In the genomic region with DNA sequence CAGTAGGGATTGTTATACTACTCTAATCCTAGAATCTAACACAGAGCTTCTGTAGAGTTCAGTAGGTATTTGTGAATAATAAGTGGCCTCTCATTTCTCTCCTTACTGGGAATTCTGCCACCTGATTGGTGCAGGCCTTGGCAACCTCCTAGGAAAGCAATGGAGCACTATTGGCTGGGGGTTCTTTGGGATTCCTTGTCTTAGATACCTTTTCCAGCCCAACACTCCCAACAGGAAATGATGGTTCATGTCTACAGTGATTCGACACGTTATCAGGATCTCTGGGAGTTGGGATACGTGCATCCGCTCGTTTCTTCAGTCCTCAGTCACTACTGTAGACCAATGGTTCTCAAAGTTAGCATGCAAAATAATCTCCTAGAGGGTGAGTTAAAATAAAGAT, we compare ENCODE assay signal across 30 cellular contexts.
A peak's percentile ranks its signal among the peaks of the same experiment; 100 is the strongest.
DNase-seq lines count a peak whose midpoint lies in the region; ATAC-seq and TF ChIP-seq lines count a peak whose summit lies in the region.
"Had no signal": no experiment of that assay in that cellular context is flagged by ENCODE, and none has a peak within 500 bp of the region (broad histone marks: within the 10 kb centered on the region; RNA-seq: fewer than 3 reads in every experiment).

No MANE protein-coding gene starts in this region.

- no peak for DNase-seq in activated naive CD4-positive, alpha-beta T cell treated with anti-CD3 and anti-CD28 coated beads, Interleukin-2, amount 10 ng/mL, durations not matched to agents 7 days and 5 days
- DNase-seq in RWPE2 (ENCODE audit: low spot score) (no peak), epithelial cell of esophagus (ENCODE audit: low read depth) (peak; percentile 30)
- DNase-seq in natural killer cell treated with Interleukin-12 subunit alpha and Interleukin-12 subunit beta and Interleukin-15 and Interleukin-18, amount 100 ng/mL, for 72 hours (ENCODE audit: low spot score) = no peak
- no peak for DNase-seq in stimulated activated naive CD8-positive, alpha-beta T cell treated with anti-CD3 and anti-CD28 coated beads, Interleukin-15, Interleukin-2, amounts not matched to agents 100 U/mL and 50 U/mL, for 24 hours
- no peak for DNase-seq in activated CD4-positive, alpha-beta T cell treated with anti-CD3 and anti-CD28 coated beads, Interleukin-2, amount 50 U/mL, for 48 hours
- DNase-seq: activated CD8-positive, alpha-beta T cell treated with anti-CD3 and anti-CD28 coated beads, Interleukin-2, amount 10 ng/mL, durations not matched to agents 7 days and 5 days; activated effector memory CD4-positive, alpha-beta T cell treated with Interleukin-2 at 50 U/mL for 16 hours; adrenal gland; AML-193; CD4-positive, alpha-beta T cell; dorsolateral prefrontal cortex; H9; left colon; mesenchymal stem cell; NCI-H1417; NCI-H2029 treated with DMSO at 0.1 percent for 48 hours; NCI-H526; OCI-M1; right lobe of liver; spleen; stimulated activated CD4-positive, alpha-beta T cell treated with anti-CD3 and anti-CD28 coated beads, Interleukin-2, amount 100 ng/mL, for 24 hours; stimulated activated CD8-positive, alpha-beta memory T cell treated with anti-CD3 and anti-CD28 coated beads, Interleukin-4, amount 100 ng/mL, for 48 hours; stomach; T-helper 2 cell had no signal

- H3K4me3 ChIP-seq in RWPE2 (ENCODE audit: severe bottlenecking) (no peak overlapping the region), epithelial cell of esophagus (ENCODE audit: low read length) (no peak overlapping the region)
- H3K4me3 ChIP-seq: A549, adrenal gland, dorsolateral prefrontal cortex, right lobe of liver, spleen, stomach, vagina had no signal

- H3K27me3 Mint-ChIP-seq in activated naive CD4-positive, alpha-beta T cell treated with anti-CD3 and anti-CD28 coated beads, Interleukin-2, amount 50 U/mL, for 24 hours = no peaks in the 10 kb centered on the region
- H3K27me3 Mint-ChIP-seq in activated naive CD4-positive, alpha-beta T cell treated with anti-CD3 and anti-CD28 coated beads, Interleukin-2, amount 10 ng/mL, durations not matched to agents 7 days and 5 days = no peaks in the 10 kb centered on the region
- no peaks in the 10 kb centered on the region for H3K27me3 Mint-ChIP-seq in natural killer cell treated with Interleukin-12 subunit alpha and Interleukin-12 subunit beta and Interleukin-15 and Interleukin-18, amount 100 ng/mL, for 72 hours
- H3K27me3 Mint-ChIP-seq: CD4-positive, alpha-beta T cell had no signal

- H3K27ac ChIP-seq in RWPE2 (ENCODE audit: poor library complexity, severe bottlenecking) = peak overlapping the region; percentile 9
- H3K27ac ChIP-seq: A549, adrenal gland, right lobe of liver, stomach, vagina had no signal

- H3K27me3 ChIP-seq in RWPE2 (ENCODE audit: insufficient read depth, poor library complexity, severe bottlenecking) = no peaks in the 10 kb centered on the region
- H3K27me3 ChIP-seq: adrenal gland, dorsolateral prefrontal cortex, right lobe of liver, spleen, stomach, vagina had no signal

- TF ChIP-seq CTCF in RWPE2 (IDR thresholded peaks at IDR 0.05; ENCODE audit: poor library complexity, severe bottlenecking) = no peak
- no peak for TF ChIP-seq CTCF in epithelial cell of esophagus (IDR thresholded peaks at IDR 0.05; ENCODE audit: insufficient read depth, low read depth, low read length, missing control alignments)

- H3K4me3 Mint-ChIP-seq in activated naive CD4-positive, alpha-beta T cell treated with anti-CD3 and anti-CD28 coated beads, Interleukin-2, amount 50 U/mL, for 24 hours = no peak overlapping the region
- H3K4me3 Mint-ChIP-seq in activated naive CD4-positive, alpha-beta T cell treated with anti-CD3 and anti-CD28 coated beads, Interleukin-2, amount 10 ng/mL, durations not matched to agents 7 days and 5 days = no peak overlapping the region
- no peak overlapping the region for H3K4me3 Mint-ChIP-seq in natural killer cell treated with Interleukin-12 subunit alpha and Interleukin-12 subunit beta and Interleukin-15 and Interleukin-18, amount 100 ng/mL, for 72 hours
- H3K4me3 Mint-ChIP-seq: activated CD8-positive, alpha-beta T cell treated with anti-CD3 and anti-CD28 coated beads, Interleukin-2, amount 10 ng/mL, durations not matched to agents 7 days and 5 days; CD4-positive, alpha-beta T cell; H9 had no signal

- CTCF ChIA-PET in activated naive CD4-positive, alpha-beta T cell treated with anti-CD3 and anti-CD28 coated beads, Interleukin-2, amount 10 ng/mL, durations not matched to agents 7 days and 5 days (lab: Charles Lee) = no interaction called here

- ATAC-seq in RWPE2 (ENCODE audit: low read depth) (no peak; the same call in 2 of the 3 replicates), HG03442 (IDR thresholded peaks at IDR 0.05; ENCODE audit: unreplicated experiment) (no peak)
- ATAC-seq in natural killer cell treated with Interleukin-12 subunit alpha and Interleukin-12 subunit beta and Interleukin-15 and Interleukin-18, amount 100 ng/mL, for 72 hours = no peak
- ATAC-seq in stimulated activated naive CD8-positive, alpha-beta T cell treated with anti-CD3 and anti-CD28 coated beads, Interleukin-15, Interleukin-2, amounts not matched to agents 100 U/mL and 50 U/mL, for 24 hours = no peak
- ATAC-seq: A549; activated CD4-positive, CD25-positive, alpha-beta regulatory T cell treated with anti-CD3 and anti-CD28 coated beads, Interleukin-2, amount 50 U/mL, for 24 hours; activated CD8-positive, alpha-beta T cell treated with anti-CD3 and anti-CD28 coated beads, Interleukin-2, amount 10 ng/mL, durations not matched to agents 7 days and 5 days; left colon; right lobe of liver had no signal

- peaks cover 28% of the 10 kb centered on the region for H3K4me1 Mint-ChIP-seq in activated naive CD4-positive, alpha-beta T cell treated with anti-CD3 and anti-CD28 coated beads, Interleukin-2, amount 50 U/mL, for 24 hours
- no peaks in the 10 kb centered on the region for H3K4me1 Mint-ChIP-seq in activated naive CD4-positive, alpha-beta T cell treated with anti-CD3 and anti-CD28 coated beads, Interleukin-2, amount 10 ng/mL, durations not matched to agents 7 days and 5 days
- peaks cover 23 to 24% of the 10 kb centered on the region in 2 donors for H3K4me1 Mint-ChIP-seq in natural killer cell treated with Interleukin-12 subunit alpha and Interleukin-12 subunit beta and Interleukin-15 and Interleukin-18, amount 100 ng/mL, for 72 hours (ENCODE audit: low read depth in 2 of 2)

- peak overlapping the region; percentile 81 for H3K27ac Mint-ChIP-seq in activated naive CD4-positive, alpha-beta T cell treated with anti-CD3 and anti-CD28 coated beads, Interleukin-2, amount 50 U/mL, for 24 hours
- no peak overlapping the region for H3K27ac Mint-ChIP-seq in activated naive CD4-positive, alpha-beta T cell treated with anti-CD3 and anti-CD28 coated beads, Interleukin-2, amount 10 ng/mL, durations not matched to agents 7 days and 5 days
- H3K27ac Mint-ChIP-seq in natural killer cell treated with Interleukin-12 subunit alpha and Interleukin-12 subunit beta and Interleukin-15 and Interleukin-18, amount 100 ng/mL, for 72 hours = peak overlapping the region; percentile 5 to 53
- H3K27ac Mint-ChIP-seq: activated CD8-positive, alpha-beta T cell treated with anti-CD3 and anti-CD28 coated beads, Interleukin-2, amount 10 ng/mL, durations not matched to agents 7 days and 5 days; CD4-positive, alpha-beta T cell; H9 had no signal

- no peaks in the 10 kb centered on the region for H3K4me1 ChIP-seq in RWPE2 (ENCODE audit: insufficient read depth, poor library complexity, severe bottlenecking)

- peaks cover 34% of the 10 kb centered on the region for H3K36me3 Mint-ChIP-seq in activated naive CD4-positive, alpha-beta T cell treated with anti-CD3 and anti-CD28 coated beads, Interleukin-2, amount 50 U/mL, for 24 hours
- peaks cover 42% of the 10 kb centered on the region for H3K36me3 Mint-ChIP-seq in activated naive CD4-positive, alpha-beta T cell treated with anti-CD3 and anti-CD28 coated beads, Interleukin-2, amount 10 ng/mL, durations not matched to agents 7 days and 5 days
- H3K36me3 Mint-ChIP-seq in natural killer cell treated with Interleukin-12 subunit alpha and Interleukin-12 subunit beta and Interleukin-15 and Interleukin-18, amount 100 ng/mL, for 72 hours = peaks cover 22% of the 10 kb centered on the region

- H3K9me3 Mint-ChIP-seq in activated naive CD4-positive, alpha-beta T cell treated with anti-CD3 and anti-CD28 coated beads, Interleukin-2, amount 50 U/mL, for 24 hours = no peaks in the 10 kb centered on the region
- H3K9me3 Mint-ChIP-seq in activated naive CD4-positive, alpha-beta T cell treated with anti-CD3 and anti-CD28 coated beads, Interleukin-2, amount 10 ng/mL, durations not matched to agents 7 days and 5 days = no peaks in the 10 kb centered on the region
- no peaks in the 10 kb centered on the region for H3K9me3 Mint-ChIP-seq in natural killer cell treated with Interleukin-12 subunit alpha and Interleukin-12 subunit beta and Interleukin-15 and Interleukin-18, amount 100 ng/mL, for 72 hours
- H3K9me3 Mint-ChIP-seq: CD4-positive, alpha-beta T cell; H9 had no signal

- H3K36me3 ChIP-seq in RWPE2 (ENCODE audit: low read depth) = peaks cover 100% of the 10 kb centered on the region
- H3K36me3 ChIP-seq: right lobe of liver had no signal

- H3K9me3 ChIP-seq in RWPE2 (ENCODE audit: severe bottlenecking) = no peaks in the 10 kb centered on the region
- H3K9me3 ChIP-seq: A549, adrenal gland, right lobe of liver, spleen, stomach, vagina had no signal
